ENCODE assay signal across 27 cellular contexts in the genomic region with DNA sequence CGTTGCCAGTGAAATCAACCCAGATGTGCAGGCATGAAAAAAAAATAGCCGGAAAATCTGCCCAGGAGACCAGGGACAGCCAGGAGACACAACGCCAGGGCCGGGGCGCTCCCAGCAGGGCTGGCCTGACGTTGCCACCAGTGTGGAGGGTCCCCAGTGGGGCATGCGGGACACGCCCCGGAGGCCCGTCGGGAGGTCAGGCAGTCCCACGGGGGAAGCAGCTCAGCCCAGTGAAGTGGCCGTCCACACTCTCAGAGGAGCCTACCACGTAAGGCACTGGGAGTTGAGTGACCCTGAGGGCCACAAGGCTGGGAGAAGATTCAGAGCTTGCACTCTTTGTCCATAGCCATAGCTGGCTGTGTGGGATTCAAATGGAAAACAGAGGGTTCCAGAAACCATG. TPM values are rescaled to one million over a fixed set of nuclear protein-coding genes. Genes with fewer than 3 reads are reported as not detected.
A peak's percentile ranks its signal among the peaks of the same experiment; 100 is the strongest.
DNase-seq lines count a peak whose midpoint lies in the region; ATAC-seq and TF ChIP-seq lines count a peak whose summit lies in the region.
"Had no signal": no experiment of that assay in that cellular context is flagged by ENCODE, and none has a peak within 500 bp of the region (broad histone marks: within the 10 kb centered on the region; RNA-seq: fewer than 3 reads in every experiment).

No MANE protein-coding gene starts in this region.

- POLR2A ChIA-PET in WTC11 (lab: Charles Lee): no interaction called here

- H3K4me1 ChIP-seq in suprapubic skin (no peaks in the 10 kb centered on the region), HAP-1 (no peaks in the 10 kb centered on the region)
- H3K4me1 ChIP-seq: A549 had no signal

- no peak overlapping the region for H3K27ac Mint-ChIP-seq in activated T-cell treated with anti-CD3 and anti-CD28 coated beads, Interleukin-2, amount 50 U/mL, for 24 hours
- H3K27ac Mint-ChIP-seq in WTC11: no peak overlapping the region
- H3K27ac Mint-ChIP-seq: activated naive CD8-positive, alpha-beta T cell; activated T-helper 2 cell treated with anti-CD3 and anti-CD28 coated beads, Interferon-gamma antibody, Interleukin-2, Interleukin-4, amounts not matched to agents 10 μg/mL and 5 μg/mL and 100 μg/mL, durations not matched to agents 14 hours and 24 hours and 36 hours; CD4-positive, alpha-beta T cell; IgD-negative memory B cell had no signal

- TF ChIP-seq POLR2A in lower leg skin (IDR thresholded peaks at IDR 0.05) (no peak), suprapubic skin (IDR thresholded peaks at IDR 0.05) (no peak)

- CTCF ChIA-PET in WTC11 (lab: Charles Lee): interaction anchor here (0.7 kb wide), 1 partner anchor 30 kb away, joined by 3 read pairs; no protein-coding TSS in a partner anchor

- 72% methylated on average over 14 of the region's 14 CpGs for WGBS in lower leg skin, 2 donors
- WGBS in suprapubic skin: 56% methylated on average over 11 of the region's 14 CpGs

- H3K27me3 ChIP-seq in suprapubic skin (peaks cover 36% of the 10 kb centered on the region), HAP-1 (ENCODE audit: low read depth) (peaks cover 1% of the 10 kb centered on the region; the same call in 1 of the 2 replicates)

- peaks cover 10% of the 10 kb centered on the region for H3K4me1 Mint-ChIP-seq in activated T-cell treated with anti-CD3 and anti-CD28 coated beads, Interleukin-2, amount 50 U/mL, for 24 hours (ENCODE audit: low read depth)
- no peaks in the 10 kb centered on the region for H3K4me1 Mint-ChIP-seq in WTC11
- H3K4me1 Mint-ChIP-seq: IgD-negative memory B cell had no signal

- H3K4me3 ChIP-seq in lower leg skin (ENCODE audit: low read depth, poor library complexity, severe bottlenecking) (no peak overlapping the region), suprapubic skin (no peak overlapping the region), HAP-1 (no peak overlapping the region)
- H3K4me3 ChIP-seq: A549, GM23248, sigmoid colon had no signal

- ATAC-seq in WTC11: no peak

- H3K9me3 ChIP-seq in suprapubic skin (no peaks in the 10 kb centered on the region), HAP-1 (no peaks in the 10 kb centered on the region)

- TF ChIP-seq CTCF in WTC11 (IDR thresholded peaks at IDR 0.05): no peak
- TF ChIP-seq CTCF in lower leg skin (IDR thresholded peaks at IDR 0.05): no peak
- TF ChIP-seq CTCF in suprapubic skin (IDR thresholded peaks at IDR 0.05): no peak

- intact Hi-C loops in lower leg skin (cut with DNase I; ENCODE audit: low total_unique reads): no loop called here

- H3K4me3 Mint-ChIP-seq in activated T-cell treated with anti-CD3 and anti-CD28 coated beads, Interleukin-2, amount 50 U/mL, for 24 hours: no peak overlapping the region
- H3K4me3 Mint-ChIP-seq in WTC11: no peak overlapping the region
- H3K4me3 Mint-ChIP-seq: activated naive CD8-positive, alpha-beta T cell; CD4-positive, alpha-beta T cell; IgD-negative memory B cell had no signal

- peak; percentile 22 for DNase-seq in activated T-cell treated with anti-CD3 and anti-CD28 coated beads, Interleukin-2, amount 50 U/mL, for 24 hours
- DNase-seq in activated T-cell treated with anti-CD3 and anti-CD28 coated beads, Interleukin-2, amount 50 U/mL, for 48 hours: no peak
- DNase-seq in WTC11 (ENCODE audit: low spot score): peak; percentile 5
- peak; percentile 3 to 71 for DNase-seq in lower leg skin (ENCODE audit: low spot score in 2 of 2)
- peak; percentile 64 to 70 for DNase-seq in suprapubic skin (ENCODE audit: low spot score in 2 of 2)
- DNase-seq in HAP-1 (ENCODE audit: low spot score in 2 of 2): no peak
- DNase-seq in NCI-H524 treated with DMSO at 0.1 percent for 48 hours (lab: John Stamatoyannopoulos, UW): no peak
- DNase-seq in NOMO-1 (lab: John Stamatoyannopoulos, UW; ENCODE audit: unreplicated experiment in 2 of 2): no peak
- DNase-seq: activated CD4-positive, alpha-beta T cell treated with anti-CD3 and anti-CD28 coated beads, Interleukin-2, amount 50 U/mL, for 1 hour; AML-193; CD4-positive, alpha-beta T cell; effector CD4-positive, alpha-beta T cell; GM23248; NCI-H1436 treated with DMSO at 0.1 percent for 48 hours; NCI-H2081 treated with DMSO at 0.1 percent for 48 hours; NCI-H69; posterior cingulate gyrus; sigmoid colon; stimulated activated CD4-positive, alpha-beta T cell treated with anti-CD3 and anti-CD28 coated beads, Interleukin-4, amount 100 ng/mL, for 24 hours; SW 1271; T-helper 9 cell had no signal

- no peak overlapping the region for H3K27ac ChIP-seq in suprapubic skin
- H3K27ac ChIP-seq: A549, sigmoid colon had no signal

- TF ChIP-seq EP300 in suprapubic skin (IDR thresholded peaks at IDR 0.05): no peak

- in situ Hi-C loops in HAP-1 (cut with MboI; ENCODE audit: low sequenced_read_pairs): no loop called here

- H3K36me3 ChIP-seq in suprapubic skin (no peaks in the 10 kb centered on the region), HAP-1 (replicated peaks) (no peaks in the 10 kb centered on the region)
- H3K36me3 ChIP-seq: sigmoid colon had no signal

- H3K27me3 Mint-ChIP-seq in activated T-cell treated with anti-CD3 and anti-CD28 coated beads, Interleukin-2, amount 50 U/mL, for 24 hours: peaks cover 67% of the 10 kb centered on the region
- peaks cover 4% of the 10 kb centered on the region; the same call in 1 of the 2 replicates for H3K27me3 Mint-ChIP-seq in WTC11 (ENCODE audit: low read depth)

- H3K9me3 Mint-ChIP-seq in activated T-cell treated with anti-CD3 and anti-CD28 coated beads, Interleukin-2, amount 50 U/mL, for 24 hours: peaks cover 6% of the 10 kb centered on the region
- peaks cover 11% of the 10 kb centered on the region for H3K9me3 Mint-ChIP-seq in WTC11

- H3K36me3 Mint-ChIP-seq in activated T-cell treated with anti-CD3 and anti-CD28 coated beads, Interleukin-2, amount 50 U/mL, for 24 hours (ENCODE audit: low read depth): no peaks in the 10 kb centered on the region
- peaks cover 7% of the 10 kb centered on the region for H3K36me3 Mint-ChIP-seq in WTC11
- H3K36me3 Mint-ChIP-seq: IgD-negative memory B cell had no signal

TF ChIP-seq in WTC11, 78 proteins besides CTCF, POLR2A, EP300 and RAD21:
- TF ChIP-seq NFE2L1 (CRISPR knock-in tag; IDR thresholded peaks at IDR 0.05): no peak

RNA-seq across cellular contexts. Expression of a gene that starts 53.2 kb away (rescaled TPM):
- total RNA-seq in WTC11 (2021): 29.4 to 33.7 TPM (median 33.7 TPM) in 3 replicates
- 100 to 1,000 TPM; 176 to 307 (median 213) TPM for total RNA-seq in lower leg skin
- 100 to 1,000 TPM; 175 to 286 (median 224) TPM for total RNA-seq in suprapubic skin

RNA-seq across cellular contexts. Expression of a gene that starts 56.8 kb away (rescaled TPM):
- 0.27 to 0.50 TPM (median 0.37 TPM) in 3 replicates for total RNA-seq in WTC11 (2021)
- 1 to 10 TPM in 1 of 4 donors, under 1 TPM in 2, not detected in 1; 0.13 to 1.4 (median 0.13) TPM for total RNA-seq in lower leg skin
- 1 to 10 TPM in 1 of 4 donors, under 1 TPM in 3; 0.16 to 1.4 (median 0.53) TPM for total RNA-seq in suprapubic skin
- total RNA-seq: bronchial epithelial cell, GM23248, myocyte had no signal

Comparison
In these comparisons a context has a peak if more than half of its experiments do, and no peak if none do; other contexts are left out.
1. DNase-seq: peak in activated T-cell treated with anti-CD3 and anti-CD28 coated beads, Interleukin-2, amount 50 U/mL, for 24 hours (single experiment), WTC11 (single experiment), lower leg skin (2 of 2) and suprapubic skin (2 of 2); none in activated T-cell treated with anti-CD3 and anti-CD28 coated beads, Interleukin-2, amount 50 U/mL, for 48 hours (0 of 2), HAP-1 (0 of 2), NCI-H524 treated with DMSO at 0.1 percent for 48 hours (single experiment) and NOMO-1 (0 of 2).